1 cellular context compared by ENCODE assay signal in genomic region chr20:45791668-45792512, GRCh38.
TF ChIP-seq lines count a peak whose summit lies in the region.

Gene DNTTIP1 (plus strand): TSS chr20:45791954. CDS start chr20:45792005, 51 bp downstream.
Gene WFDC3 (minus strand): TSS chr20:45791883. CDS start chr20:45789975, 1,908 bp downstream.

TF ChIP-seq in HepG2, 621 proteins besides CTCF, POLR2A, EP300 and RAD21 (continued from another document and continues in another):
- TF ChIP-seq PRDM15 (CRISPR knock-in tag; IDR thresholded peaks at IDR 0.05) (peak; percentile 80), SMC3 (IDR thresholded peaks at IDR 0.05; ENCODE audit: low read length) (no peak), ZIK1 (CRISPR knock-in tag; IDR thresholded peaks at IDR 0.05; ENCODE audit: borderline replicate concordance, low read depth) (peak; percentile 82; the same call in 1 of the 2 replicates), FOSL1 (CRISPR knock-in tag; IDR thresholded peaks at IDR 0.05; ENCODE audit: borderline replicate concordance) (no peak; the same call in 1 of the 2 replicates), ZFP90 (CRISPR knock-in tag; IDR thresholded peaks at IDR 0.05; ENCODE audit: borderline replicate concordance) (peak; percentile 91), HMGA1 (CRISPR knock-in tag; conservative IDR thresholded peaks at IDR 0.05) (no peak), THYN1 (CRISPR knock-in tag; IDR thresholded peaks at IDR 0.05; ENCODE audit: borderline replicate concordance, low read depth) (no peak), ZNF34 (CRISPR knock-in tag; IDR thresholded peaks at IDR 0.05; ENCODE audit: borderline replicate concordance) (no peak), THAP11 (CRISPR knock-in tag; IDR thresholded peaks at IDR 0.05) (peak; percentile 96), ZNF496 (CRISPR knock-in tag; IDR thresholded peaks at IDR 0.05; ENCODE audit: insufficient replicate concordance) (no peak), SAFB2 (CRISPR knock-in tag; IDR thresholded peaks at IDR 0.05; ENCODE audit: borderline replicate concordance, low read depth) (peak; percentile 98), ZNF33B (CRISPR knock-in tag; IDR thresholded peaks at IDR 0.05) (peak; percentile 97; the same call in 1 of the 2 replicates), ZNF484 (CRISPR knock-in tag; IDR thresholded peaks at IDR 0.05; ENCODE audit: borderline replicate concordance, low read depth) (no peak), KLF6 (CRISPR knock-in tag; IDR thresholded peaks at IDR 0.05) (peak; percentile 89), RAD51 (IDR thresholded peaks at IDR 0.05; ENCODE audit: borderline replicate concordance) (no peak), ZMAT5 (CRISPR knock-in tag; IDR thresholded peaks at IDR 0.05; ENCODE audit: borderline replicate concordance, low read depth) (no peak), ZNF775 (CRISPR knock-in tag; IDR thresholded peaks at IDR 0.05; ENCODE audit: borderline replicate concordance) (no peak), U2AF2 (IDR thresholded peaks at IDR 0.05; ENCODE audit: low read depth, low read length) (peak; percentile 92), ZBTB3 (CRISPR knock-in tag; IDR thresholded peaks at IDR 0.05; ENCODE audit: borderline replicate concordance, low read depth) (peak; percentile 79; the same call in 1 of the 2 replicates), ZNF670 (CRISPR knock-in tag; IDR thresholded peaks at IDR 0.05; ENCODE audit: borderline replicate concordance) (peak; percentile 82; the same call in 1 of the 2 replicates), ZNF644 (CRISPR knock-in tag; IDR thresholded peaks at IDR 0.05; ENCODE audit: low read depth) (peak; percentile 24; the same call in 1 of the 2 replicates), ZNF614 (CRISPR knock-in tag; IDR thresholded peaks at IDR 0.05; ENCODE audit: borderline replicate concordance) (peak; percentile 93; the same call in 1 of the 2 replicates), FOXP4 (CRISPR knock-in tag; IDR thresholded peaks at IDR 0.05) (peak; percentile 89), ZNF33A (CRISPR knock-in tag; IDR thresholded peaks at IDR 0.05; ENCODE audit: borderline replicate concordance) (no peak), ZNF83 (CRISPR knock-in tag; IDR thresholded peaks at IDR 0.05; ENCODE audit: borderline replicate concordance) (peak; percentile 99), SALL1 (CRISPR knock-in tag; IDR thresholded peaks at IDR 0.05) (peak; percentile 95), REXO4 (CRISPR knock-in tag; IDR thresholded peaks at IDR 0.05; ENCODE audit: borderline replicate concordance) (0 out of 2 replicates have a peak, but pooled peaks have one; percentile 61), SOX6 (IDR thresholded peaks at IDR 0.05) (no peak), SOX6 (CRISPR knock-in tag; IDR thresholded peaks at IDR 0.05) (peak; percentile 79; the same call in 1 of the 2 replicates), DNMT1 (CRISPR knock-in tag; IDR thresholded peaks at IDR 0.05) (peak; percentile 99), NCOR1 (IDR thresholded peaks at IDR 0.05; ENCODE audit: borderline replicate concordance, low read length) (no peak), ARNT2 (CRISPR knock-in tag; IDR thresholded peaks at IDR 0.05; ENCODE audit: low read depth) (peak; percentile 98), POGZ (CRISPR knock-in tag; IDR thresholded peaks at IDR 0.05) (peak; percentile 99), SRSF4 (IDR thresholded peaks at IDR 0.05; ENCODE audit: low read depth, low read length, poor library complexity, severe bottlenecking) (no peak), ZNF574 (CRISPR knock-in tag; IDR thresholded peaks at IDR 0.05) (peak; percentile 96), ZNF333 (CRISPR knock-in tag; IDR thresholded peaks at IDR 0.05; ENCODE audit: borderline replicate concordance) (peak; percentile 93), GRHL1 (CRISPR knock-in tag; conservative IDR thresholded peaks at IDR 0.05) (no peak)
- TF ChIP-seq, protein P1, sequence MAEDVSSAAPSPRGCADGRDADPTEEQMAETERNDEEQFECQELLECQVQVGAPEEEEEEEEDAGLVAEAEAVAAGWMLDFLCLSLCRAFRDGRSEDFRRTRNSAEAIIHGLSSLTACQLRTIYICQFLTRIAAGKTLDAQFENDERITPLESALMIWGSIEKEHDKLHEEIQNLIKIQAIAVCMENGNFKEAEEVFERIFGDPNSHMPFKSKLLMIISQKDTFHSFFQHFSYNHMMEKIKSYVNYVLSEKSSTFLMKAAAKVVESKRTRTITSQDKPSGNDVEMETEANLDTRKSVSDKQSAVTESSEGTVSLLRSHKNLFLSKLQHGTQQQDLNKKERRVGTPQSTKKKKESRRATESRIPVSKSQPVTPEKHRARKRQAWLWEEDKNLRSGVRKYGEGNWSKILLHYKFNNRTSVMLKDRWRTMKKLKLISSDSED (CRISPR knock-in tag; IDR thresholded peaks at IDR 0.05) = no peak; the same call in 1 of the 2 replicates
- TF ChIP-seq, protein P2, sequence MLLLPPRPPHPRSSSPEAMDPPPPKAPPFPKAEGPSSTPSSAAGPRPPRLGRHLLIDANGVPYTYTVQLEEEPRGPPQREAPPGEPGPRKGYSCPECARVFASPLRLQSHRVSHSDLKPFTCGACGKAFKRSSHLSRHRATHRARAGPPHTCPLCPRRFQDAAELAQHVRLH (CRISPR knock-in tag; IDR thresholded peaks at IDR 0.05; ENCODE audit: borderline replicate concordance, low read depth) = peak; percentile 99
- TF ChIP-seq, protein P3, sequence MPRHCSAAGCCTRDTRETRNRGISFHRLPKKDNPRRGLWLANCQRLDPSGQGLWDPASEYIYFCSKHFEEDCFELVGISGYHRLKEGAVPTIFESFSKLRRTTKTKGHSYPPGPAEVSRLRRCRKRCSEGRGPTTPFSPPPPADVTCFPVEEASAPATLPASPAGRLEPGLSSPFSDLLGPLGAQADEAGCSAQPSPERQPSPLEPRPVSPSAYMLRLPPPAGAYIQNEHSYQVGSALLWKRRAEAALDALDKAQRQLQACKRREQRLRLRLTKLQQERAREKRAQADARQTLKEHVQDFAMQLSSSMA (CRISPR knock-in tag; IDR thresholded peaks at IDR 0.05) = peak; percentile 85
- TF ChIP-seq, protein P4, sequence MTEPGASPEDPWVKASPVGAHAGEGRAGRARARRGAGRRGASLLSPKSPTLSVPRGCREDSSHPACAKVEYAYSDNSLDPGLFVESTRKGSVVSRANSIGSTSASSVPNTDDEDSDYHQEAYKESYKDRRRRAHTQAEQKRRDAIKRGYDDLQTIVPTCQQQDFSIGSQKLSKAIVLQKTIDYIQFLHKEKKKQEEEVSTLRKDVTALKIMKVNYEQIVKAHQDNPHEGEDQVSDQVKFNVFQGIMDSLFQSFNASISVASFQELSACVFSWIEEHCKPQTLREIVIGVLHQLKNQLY (CRISPR knock-in tag; IDR thresholded peaks at IDR 0.05) = peak; percentile 49; the same call in 1 of the 2 replicates
- TF ChIP-seq, protein P5, sequence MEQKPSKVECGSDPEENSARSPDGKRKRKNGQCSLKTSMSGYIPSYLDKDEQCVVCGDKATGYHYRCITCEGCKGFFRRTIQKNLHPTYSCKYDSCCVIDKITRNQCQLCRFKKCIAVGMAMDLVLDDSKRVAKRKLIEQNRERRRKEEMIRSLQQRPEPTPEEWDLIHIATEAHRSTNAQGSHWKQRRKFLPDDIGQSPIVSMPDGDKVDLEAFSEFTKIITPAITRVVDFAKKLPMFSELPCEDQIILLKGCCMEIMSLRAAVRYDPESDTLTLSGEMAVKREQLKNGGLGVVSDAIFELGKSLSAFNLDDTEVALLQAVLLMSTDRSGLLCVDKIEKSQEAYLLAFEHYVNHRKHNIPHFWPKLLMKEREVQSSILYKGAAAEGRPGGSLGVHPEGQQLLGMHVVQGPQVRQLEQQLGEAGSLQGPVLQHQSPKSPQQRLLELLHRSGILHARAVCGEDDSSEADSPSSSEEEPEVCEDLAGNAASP (CRISPR knock-in tag; IDR thresholded peaks at IDR 0.05; ENCODE audit: borderline replicate concordance) = peak; percentile 84
- TF ChIP-seq, protein P6, sequence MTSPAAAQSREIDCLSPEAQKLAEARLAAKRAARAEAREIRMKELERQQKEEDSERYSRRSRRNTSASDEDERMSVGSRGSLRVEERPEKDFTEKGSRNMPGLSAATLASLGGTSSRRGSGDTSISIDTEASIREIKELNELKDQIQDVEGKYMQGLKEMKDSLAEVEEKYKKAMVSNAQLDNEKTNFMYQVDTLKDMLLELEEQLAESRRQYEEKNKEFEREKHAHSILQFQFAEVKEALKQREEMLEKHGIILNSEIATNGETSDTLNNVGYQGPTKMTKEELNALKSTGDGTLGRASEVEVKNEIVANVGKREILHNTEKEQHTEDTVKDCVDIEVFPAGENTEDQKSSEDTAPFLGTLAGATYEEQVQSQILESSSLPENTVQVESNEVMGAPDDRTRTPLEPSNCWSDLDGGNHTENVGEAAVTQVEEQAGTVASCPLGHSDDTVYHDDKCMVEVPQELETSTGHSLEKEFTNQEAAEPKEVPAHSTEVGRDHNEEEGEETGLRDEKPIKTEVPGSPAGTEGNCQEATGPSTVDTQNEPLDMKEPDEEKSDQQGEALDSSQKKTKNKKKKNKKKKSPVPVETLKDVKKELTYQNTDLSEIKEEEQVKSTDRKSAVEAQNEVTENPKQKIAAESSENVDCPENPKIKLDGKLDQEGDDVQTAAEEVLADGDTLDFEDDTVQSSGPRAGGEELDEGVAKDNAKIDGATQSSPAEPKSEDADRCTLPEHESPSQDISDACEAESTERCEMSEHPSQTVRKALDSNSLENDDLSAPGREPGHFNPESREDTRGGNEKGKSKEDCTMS (CRISPR knock-in tag; conservative IDR thresholded peaks at IDR 0.05) = peak; percentile 59; the same call in 1 of the 2 replicates
